ENCODE assay signal across 1 cellular context in genomic region chr22:21383451-21383823, GRCh38. TPM values are rescaled to one million over a fixed set of nuclear protein-coding genes. Genes with fewer than 3 reads are reported as not detected.
"Had no signal": no experiment of that assay in that cellular context is flagged by ENCODE, and none has a peak within 500 bp of the region (broad histone marks: within the 10 kb centered on the region; RNA-seq: fewer than 3 reads in every experiment).

Gene RIMBP3B, plus strand, starts transcription at chr22:21383751. Its CDS starts 108 bp downstream, at chr22:21383859.

RNA-seq across cellular contexts. Expression of gene RIMBP3B, which starts in this region (rescaled TPM):
- total RNA-seq: HT-29 had no signal
